In the genomic region with DNA sequence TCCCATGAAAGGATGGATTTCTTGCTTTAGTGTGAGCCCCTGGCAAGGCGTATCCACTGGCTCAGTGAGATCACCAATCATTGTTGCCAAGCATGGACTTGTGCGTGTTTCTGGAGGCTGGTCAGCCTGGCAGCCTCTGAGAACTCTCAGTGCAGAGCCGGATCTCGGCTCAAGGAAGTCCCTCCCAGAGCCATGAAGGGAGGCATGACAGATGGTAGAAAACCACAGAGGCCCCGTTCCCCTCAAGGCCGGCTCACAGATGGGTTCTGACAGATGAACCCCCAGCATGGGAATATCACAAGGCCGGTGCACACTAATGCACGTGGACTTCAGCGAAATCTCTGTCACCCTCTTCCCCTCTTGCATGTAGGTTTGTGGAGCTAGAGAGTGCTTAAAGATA, we compare ENCODE assay signal across 29 cellular contexts.
"Had no signal": no experiment of that assay in that cellular context is flagged by ENCODE, and none has a peak within 500 bp of the region (broad histone marks: within the 10 kb centered on the region; RNA-seq: fewer than 3 reads in every experiment).

No MANE protein-coding gene starts in this region.

- H3K4me3 ChIP-seq: adrenal gland, body of pancreas, esophagus muscularis mucosa, gastroesophageal sphincter, heart right ventricle, hepatocyte had no signal

- H3K9me3 ChIP-seq: adrenal gland, body of pancreas, esophagus muscularis mucosa, gastroesophageal sphincter had no signal

- H3K4me2 ChIP-seq: hepatocyte had no signal

- H3K79me2 ChIP-seq: hepatocyte had no signal

- ATAC-seq: activated CD4-positive, alpha-beta T cell treated with anti-CD3 and anti-CD28 coated beads for 36 hours; activated CD8-positive, alpha-beta memory T cell treated with anti-CD3 and anti-CD28 coated beads, Interleukin-2, amount 10 ng/mL, durations not matched to agents 7 days and 5 days; activated CD8-positive, alpha-beta T cell treated with anti-CD3 and anti-CD28 coated beads, Interleukin-2, amount 10 ng/mL, durations not matched to agents 7 days and 5 days; activated naive CD8-positive, alpha-beta T cell treated with anti-CD3 and anti-CD28 coated beads, Interleukin-2, amount 50 U/mL, for 24 hours; body of pancreas; effector memory CD8-positive, alpha-beta T cell; foreskin keratinocyte; gastroesophageal sphincter; heart right ventricle had no signal

- H3K27me3 ChIP-seq: adrenal gland, body of pancreas, foreskin keratinocyte, hepatocyte had no signal

- H3K4me1 ChIP-seq: adrenal gland, body of pancreas, foreskin keratinocyte had no signal

- H3K36me3 ChIP-seq: adrenal gland, esophagus muscularis mucosa, gastroesophageal sphincter, heart right ventricle had no signal

- H2AFZ ChIP-seq: hepatocyte had no signal

- DNase-seq: activated CD4-positive, alpha-beta memory T cell treated with anti-CD3 and anti-CD28 coated beads for 36 hours; activated CD4-positive, alpha-beta T cell treated with anti-CD3 and anti-CD28 coated beads for 36 hours; activated CD4-positive, alpha-beta T cell treated with anti-CD3 and anti-CD28 coated beads, Interleukin-2, amount 10 ng/mL, durations not matched to agents 24 days and 14 days; activated CD4-positive, CD25-positive, alpha-beta regulatory T cell; activated CD4-positive, CD25-positive, alpha-beta regulatory T cell treated with anti-CD3 and anti-CD28 coated beads, Interleukin-2, amount 50 U/mL, for 72 hours; activated CD8-positive, alpha-beta memory T cell treated with anti-CD3 and anti-CD28 coated beads, Interleukin-2, amount 10 ng/mL, durations not matched to agents 7 days and 5 days; activated CD8-positive, alpha-beta memory T cell treated with anti-CD3 and anti-CD28 coated beads, Interleukin-2, amount 50 U/mL, for 4 hours; activated CD8-positive, alpha-beta T cell treated with anti-CD3 and anti-CD28 coated beads, Interleukin-2, amount 10 ng/mL, durations not matched to agents 7 days and 5 days; activated effector memory CD4-positive, alpha-beta T cell treated with anti-CD3 and anti-CD28 coated beads, Interleukin-2, amount 50 U/mL, for 16 hours; activated naive CD4-positive, alpha-beta T cell treated with anti-CD3 and anti-CD28 coated beads for 36 hours; activated naive CD8-positive, alpha-beta T cell treated with anti-CD3 and anti-CD28 coated beads for 36 hours; activated naive CD8-positive, alpha-beta T cell treated with anti-CD3 and anti-CD28 coated beads, Interleukin-2, amount 50 U/mL, for 24 hours; activated T-cell treated with anti-CD3 and anti-CD28 coated beads, Interleukin-2, amount 50 U/mL, for 1 hour; activated T-cell treated with anti-CD3 and anti-CD28 coated beads, Interleukin-2, amount 50 U/mL, for 48 hours; adrenal gland; amygdala; aorta; body of pancreas; cortex of kidney; dermis blood vessel endothelial cell; effector CD4-positive, alpha-beta T cell; effector memory CD8-positive, alpha-beta T cell; erythroblast; foreskin keratinocyte; heart right ventricle; T-helper 2 cell had no signal

- H3K27ac ChIP-seq: adrenal gland, body of pancreas, esophagus muscularis mucosa, foreskin keratinocyte, gastroesophageal sphincter, heart right ventricle, hepatocyte had no signal
